2 cellular contexts compared by ENCODE assay signal in the genomic region with DNA sequence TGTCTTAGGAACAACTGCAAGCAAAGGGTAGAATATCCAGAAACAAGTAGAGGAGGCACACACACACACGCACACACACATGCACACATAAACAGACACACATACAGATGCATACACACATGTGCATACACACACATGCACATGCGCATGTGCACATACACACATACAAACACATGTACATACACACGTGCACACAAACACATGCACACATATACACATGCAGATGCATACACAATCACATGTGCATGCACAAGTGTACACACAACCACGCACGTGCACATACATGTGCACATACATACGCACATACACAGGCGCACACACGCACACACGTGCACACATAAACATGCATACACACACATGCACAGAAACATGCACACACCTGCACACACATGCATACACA.
TF ChIP-seq lines count a peak whose summit lies in the region.

No MANE protein-coding gene starts in this region.

TF ChIP-seq in WTC11, 78 proteins besides CTCF, POLR2A, EP300 and RAD21 (continued from another document):
- no peak for TF ChIP-seq ZNF138 (CRISPR knock-in tag; conservative IDR thresholded peaks at IDR 0.05)
- TF ChIP-seq TCF7 (CRISPR knock-in tag; IDR thresholded peaks at IDR 0.05; ENCODE audit: low read depth): no peak
- no peak for TF ChIP-seq RELA (CRISPR knock-in tag; IDR thresholded peaks at IDR 0.05; ENCODE audit: borderline replicate concordance)
- no peak for TF ChIP-seq CREM (CRISPR knock-in tag; IDR thresholded peaks at IDR 0.05)
- 0 out of 2 replicates have a peak, but pooled peaks have one; percentile 41 for TF ChIP-seq ZBTB21 (CRISPR knock-in tag; IDR thresholded peaks at IDR 0.05; ENCODE audit: borderline replicate concordance)

TF ChIP-seq in endothelial cell of umbilical vein, 7 proteins besides CTCF, POLR2A, EP300 and RAD21:
- peak; percentile 66 for TF ChIP-seq MAX (IDR thresholded peaks at IDR 0.05; ENCODE audit: insufficient read depth, insufficient read length)
- no peak for TF ChIP-seq JUN (IDR thresholded peaks at IDR 0.05; ENCODE audit: borderline replicate concordance, insufficient read depth, insufficient read length, low read depth)
